Comparison of ENCODE assay signal across 8 cellular contexts in genomic region chr4:91113130-91113706, GRCh38.
DNase-seq lines count a peak whose midpoint lies in the region; ATAC-seq and TF ChIP-seq lines count a peak whose summit lies in the region.

No MANE protein-coding gene starts in this region.

- H3K27me3 ChIP-seq in adrenal gland = no peaks in the 10 kb centered on the region
- H3K27me3 ChIP-seq in thyroid gland = no peaks in the 10 kb centered on the region

- 46 to 52% (median 47%) methylated on average over 4 of the region's 4 CpGs for WGBS in adrenal gland, 4 donors
- WGBS in thyroid gland, 2 donors = 48 to 54% methylated on average over 4 of the region's 4 CpGs

- ATAC-seq in HG03175 (IDR thresholded peaks at IDR 0.05; ENCODE audit: unreplicated experiment) (peak; percentile 55), GM21723 (IDR thresholded peaks at IDR 0.05; ENCODE audit: unreplicated experiment) (no peak)

- H3K36me3 ChIP-seq in adrenal gland (replicated peaks in 1 of 2) = no peaks in the 10 kb centered on the region
- no peaks in the 10 kb centered on the region for H3K36me3 ChIP-seq in thyroid gland

- intact Hi-C loops in adrenal gland (cut with DNase I) = no loop called here
- intact Hi-C loops in thyroid gland (cut with DNase I) = no loop called here

- DNase-seq in GM12865 (ENCODE audit: low read depth) (peak; percentile 52), adrenal gland (no peak), lung microvascular endothelial cell (ENCODE audit: low read depth in 2 of 2) (peak; percentile 1 to 11), NCI-H1048 (lab: John Stamatoyannopoulos, UW) (no peak), thyroid gland (no peak)
- DNase-seq in activated naive CD4-positive, alpha-beta T cell treated with Interleukin-2 at 50 U/mL for 16 hours = no peak

- H3K4me3 ChIP-seq in GM12865 (ENCODE audit: low read depth, low read length) (no peak overlapping the region), adrenal gland (no peak overlapping the region), thyroid gland (replicated peaks in 1 of 3) (no peak overlapping the region)

- H3K4me1 ChIP-seq in adrenal gland (replicated peaks in 1 of 2) = no peaks in the 10 kb centered on the region
- peaks cover 0 to 4% of the 10 kb centered on the region in 2 donors for H3K4me1 ChIP-seq in thyroid gland

- H3K27ac ChIP-seq in adrenal gland = no peak overlapping the region
- no peak overlapping the region for H3K27ac ChIP-seq in thyroid gland

- TF ChIP-seq POLR2A in adrenal gland (IDR thresholded peaks at IDR 0.05) (no peak), thyroid gland (IDR thresholded peaks at IDR 0.05) (no peak)

- H3K9me3 ChIP-seq in adrenal gland (replicated peaks in 1 of 3) (no peaks in the 10 kb centered on the region), thyroid gland (no peaks in the 10 kb centered on the region)

- peak; percentile 44 for TF ChIP-seq CTCF in GM12865 (IDR thresholded peaks at IDR 0.05; ENCODE audit: insufficient read depth, low read depth, low read length, missing control alignments)
- TF ChIP-seq CTCF in adrenal gland (IDR thresholded peaks at IDR 0.05) = peak; percentile 24 to 57 (median 32)
- peak in 3 of 6 experiments; percentile 53 to 58 (median 56) for TF ChIP-seq CTCF in thyroid gland (IDR thresholded peaks at IDR 0.05)

Comparison
In these comparisons a context has a peak if more than half of its experiments do, and no peak if none do; other contexts are left out.
1. DNase-seq: peak in GM12865 (single experiment) and lung microvascular endothelial cell (2 of 2); none in adrenal gland (0 of 7), activated naive CD4-positive, alpha-beta T cell treated with Interleukin-2 at 50 U/mL for 16 hours (single experiment), NCI-H1048 (single experiment) and thyroid gland (0 of 2).